Comparison of ENCODE assay signal across 23 cellular contexts in genomic region chr3:83769791-83770663, GRCh38.
"Had no signal": no experiment of that assay in that cellular context is flagged by ENCODE, and none has a peak within 500 bp of the region (broad histone marks: within the 10 kb centered on the region; RNA-seq: fewer than 3 reads in every experiment).

No MANE protein-coding gene starts in this region.

- H3K4me1 Mint-ChIP-seq: naive thymus-derived CD4-positive, alpha-beta T cell had no signal

- H3K36me3 Mint-ChIP-seq: activated naive CD8-positive, alpha-beta T cell; naive thymus-derived CD4-positive, alpha-beta T cell had no signal

- H3K4me3 ChIP-seq: adrenal gland, body of pancreas, right atrium auricular region, upper lobe of right lung had no signal

- H3K36me3 ChIP-seq: adrenal gland, right atrium auricular region, upper lobe of right lung had no signal

- H3K9me3 Mint-ChIP-seq: stimulated activated naive CD8-positive, alpha-beta T cell treated with anti-CD3 and anti-CD28 coated beads, Interleukin-15, Interleukin-2, amounts not matched to agents 100 ng/mL and 50 ng/mL, for 24 hours had no signal

- H3K79me2 ChIP-seq: parathyroid adenoma had no signal

- H3K9ac ChIP-seq: parathyroid adenoma had no signal

- H3K27me3 ChIP-seq: adrenal gland, body of pancreas, right atrium auricular region, upper lobe of right lung had no signal

- DNase-seq: activated CD4-positive, alpha-beta T cell treated with anti-CD3 and anti-CD28 coated beads for 48 hours; activated CD4-positive, alpha-beta T cell treated with anti-CD3 and anti-CD28 coated beads, Interleukin-2, amount 50 U/mL, for 48 hours; activated CD8-positive, alpha-beta memory T cell treated with anti-CD3 and anti-CD28 coated beads, Interleukin-2, amount 50 U/mL, for 4 hours; activated T-cell treated with anti-CD3 and anti-CD28 coated beads, Interleukin-2, amount 50 U/mL, for 1 hour; adrenal gland; body of pancreas; dermis blood vessel endothelial cell; effector CD4-positive, alpha-beta T cell; left ventricle myocardium superior; mammary epithelial cell; midbrain; naive thymus-derived CD4-positive, alpha-beta T cell; occipital lobe; stimulated activated CD4-positive, alpha-beta T cell treated with anti-CD3 and anti-CD28 coated beads, Interleukin-2, amount 100 ng/mL, for 48 hours; T-helper 1 cell; T-helper 9 cell; upper lobe of right lung had no signal

- H2AFZ ChIP-seq: parathyroid adenoma had no signal

- H3K4me1 ChIP-seq: adrenal gland, body of pancreas, parathyroid adenoma, right atrium auricular region, upper lobe of right lung had no signal

- H3K27ac Mint-ChIP-seq: activated naive CD8-positive, alpha-beta T cell; activated T-helper 1 cell treated with anti-CD3 and anti-CD28 coated beads, Interleukin-12 subunit alpha, Interleukin-12 subunit beta, Interleukin-2, Interleukin-4 antibody, amounts not matched to agents 30 ng/mL and 10 ng/mL and 1 ng/mL, durations not matched to agents 14 hours and 24 hours and 36 hours; naive thymus-derived CD4-positive, alpha-beta T cell; stimulated activated naive CD8-positive, alpha-beta T cell treated with anti-CD3 and anti-CD28 coated beads, Interleukin-15, Interleukin-2, amounts not matched to agents 100 ng/mL and 50 ng/mL, for 24 hours had no signal

- H3K9me3 ChIP-seq: adrenal gland, body of pancreas, right atrium auricular region, upper lobe of right lung had no signal

- H3K27ac ChIP-seq: adrenal gland, body of pancreas, parathyroid adenoma, right atrium auricular region, upper lobe of right lung, VCaP had no signal

- H3K4me3 Mint-ChIP-seq: activated naive CD8-positive, alpha-beta T cell; activated T-helper 1 cell treated with anti-CD3 and anti-CD28 coated beads, Interleukin-12 subunit alpha, Interleukin-12 subunit beta, Interleukin-2, Interleukin-4 antibody, amounts not matched to agents 30 ng/mL and 10 ng/mL and 1 ng/mL, durations not matched to agents 14 hours and 24 hours and 36 hours; naive thymus-derived CD4-positive, alpha-beta T cell; stimulated activated naive CD8-positive, alpha-beta T cell treated with anti-CD3 and anti-CD28 coated beads, Interleukin-15, Interleukin-2, amounts not matched to agents 100 ng/mL and 50 ng/mL, for 24 hours had no signal

- H3K27me3 Mint-ChIP-seq: activated naive CD8-positive, alpha-beta T cell; naive thymus-derived CD4-positive, alpha-beta T cell; stimulated activated naive CD8-positive, alpha-beta T cell treated with anti-CD3 and anti-CD28 coated beads, Interleukin-15, Interleukin-2, amounts not matched to agents 100 ng/mL and 50 ng/mL, for 24 hours had no signal
